Comparison of ENCODE assay signal across 8 cellular contexts in the genomic region with DNA sequence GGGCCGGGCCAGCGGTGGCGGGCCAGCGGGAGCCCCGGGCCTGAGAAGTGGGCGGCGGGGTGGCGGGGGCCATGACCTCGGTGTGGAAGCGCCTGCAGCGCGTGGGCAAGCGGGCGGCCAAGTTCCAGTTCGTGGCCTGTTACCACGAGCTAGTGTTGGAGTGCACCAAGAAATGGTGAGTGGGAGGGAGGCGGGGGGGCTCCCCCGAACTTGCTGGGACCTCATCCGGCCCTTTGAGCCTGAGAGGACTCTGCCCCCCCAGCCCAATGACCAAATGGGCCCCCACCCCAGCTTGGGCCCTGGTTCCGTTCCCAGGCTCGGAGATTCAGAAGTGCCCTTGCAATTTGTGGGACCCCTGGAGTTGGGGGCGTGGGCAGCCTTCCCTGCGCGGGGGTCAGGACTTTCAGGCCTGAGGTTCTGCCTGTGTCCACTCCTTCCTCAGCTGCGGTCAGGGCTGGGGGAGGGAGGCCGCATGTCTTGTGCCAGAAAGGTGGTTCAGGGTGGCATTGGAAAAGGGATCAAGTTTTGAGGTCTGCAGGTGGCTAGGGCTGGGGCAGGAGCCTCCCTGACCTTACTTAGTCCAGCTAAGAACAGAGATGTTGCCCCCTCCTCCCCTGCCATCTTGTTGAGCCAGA. TPM values are rescaled to one million over a fixed set of nuclear protein-coding genes. Genes with fewer than 3 reads are reported as not detected.
DNase-seq lines count a peak whose midpoint lies in the region; ATAC-seq and TF ChIP-seq lines count a peak whose summit lies in the region.

No MANE protein-coding gene starts in this region.

- H3K4me1 Mint-ChIP-seq in IgD-negative memory B cell, result peaks cover 21 to 36% (median 26%) of the 10 kb centered on the region in 3 donors

- H3K4me2 ChIP-seq in mammary epithelial cell (ENCODE audit: insufficient read depth, low read depth, low read length), result peak overlapping the region; percentile 97

- no CpG with 5 or more reads among the region's 26 CpGs for WGBS in mammary epithelial cell (ENCODE audit: low coverage, missing lambda C conversion rate)

- ATAC-seq in HG03108 (IDR thresholded peaks at IDR 0.05; ENCODE audit: unreplicated experiment), result no peak
- no peak for ATAC-seq in HG03432 (IDR thresholded peaks at IDR 0.05; ENCODE audit: unreplicated experiment)
- ATAC-seq in HG03025 (IDR thresholded peaks at IDR 0.05; ENCODE audit: low FRiP score, unreplicated experiment), result no peak

- in situ Hi-C loops in mammary epithelial cell (cut with MboI; ENCODE audit: low sequenced_read_pairs in 2 of 2), result no loop called here

- peak overlapping the region; percentile 92 to 97 (median 95) for H3K4me3 Mint-ChIP-seq in IgD-negative memory B cell

- H4K20me1 ChIP-seq in mammary epithelial cell (ENCODE audit: insufficient read depth, low read length), result no peaks in the 10 kb centered on the region

- dilution Hi-C loops in mammary epithelial cell (cut with HindIII; ENCODE audit: low sequenced_read_pairs), result no loop called here

- H3K4me1 ChIP-seq in mammary epithelial cell (ENCODE audit: insufficient read depth, low read length), result peaks cover 54% of the 10 kb centered on the region
- peaks cover 56 to 59% of the 10 kb centered on the region in 2 donors for H3K4me1 ChIP-seq in mucosa of rectum (ENCODE audit: control insufficient read depth in 2 of 2, insufficient read depth in 2 of 2, low read length in 2 of 2)

- intact Hi-C loops in mammary epithelial cell (cut with micrococcal nuclease), result no loop called here

- H3K4me3 ChIP-seq in mammary epithelial cell (replicated peaks in 1 of 3; ENCODE audit: insufficient read depth in 1 of 3, low read depth in 2 of 3, low read length in 3 of 3), result peak overlapping the region; percentile 49 to 68 (median 62)
- peak overlapping the region; percentile 66 to 79 for H3K4me3 ChIP-seq in mucosa of rectum (ENCODE audit: low read length in 2 of 2)

- H3K9ac ChIP-seq in mammary epithelial cell (ENCODE audit: insufficient read depth, low read length) (peak overlapping the region; percentile 50), mucosa of rectum (ENCODE audit: low read depth in 1 of 2, low read length in 2 of 2) (peak overlapping the region; percentile 85 to 87)

- H3K36me3 Mint-ChIP-seq in IgD-negative memory B cell, result no peaks in the 10 kb centered on the region

- no TSS peak for BruUV-seq in mammary epithelial cell (replicated peaks; lab: Mats Ljungman, UMichigan)

- CTCF ChIA-PET in mammary epithelial cell (lab: Charles Lee; ENCODE audit: low non-redundant PET), result no interaction called here

- TF ChIP-seq CTCF in 22Rv1 (IDR thresholded peaks at IDR 0.05) (no peak), mammary epithelial cell (conservative IDR thresholded peaks at IDR 0.05 in 1 of 2, IDR thresholded peaks at IDR 0.05 in 1 of 2; ENCODE audit: extremely low read depth in 1 of 2, insufficient read depth in 1 of 2, low read depth in 1 of 2, low read length in 2 of 2) (no peak)

- H3K9me3 Mint-ChIP-seq in IgD-negative memory B cell, result no peaks in the 10 kb centered on the region

- peak overlapping the region; percentile 92 to 99 (median 97) for H3K27ac Mint-ChIP-seq in IgD-negative memory B cell

- peak overlapping the region; percentile 7 for H2AFZ ChIP-seq in mammary epithelial cell (ENCODE audit: low read depth, low read length)

- H3K9me3 ChIP-seq in mammary epithelial cell (replicated peaks; ENCODE audit: insufficient read depth, low read length), result no peaks in the 10 kb centered on the region
- no peaks in the 10 kb centered on the region for H3K9me3 ChIP-seq in mucosa of rectum (ENCODE audit: control insufficient read depth in 2 of 2, low read length in 2 of 2)

- peaks cover 2% of the 10 kb centered on the region for H3K27me3 Mint-ChIP-seq in IgD-negative memory B cell

- peak overlapping the region; percentile 96 for H3K27ac ChIP-seq in 22Rv1
- no peak overlapping the region for H3K27ac ChIP-seq in mammary epithelial cell (ENCODE audit: insufficient read depth, low read depth, low read length)
- peak overlapping the region; percentile 81 to 90 for H3K27ac ChIP-seq in mucosa of rectum (ENCODE audit: low read depth in 2 of 2, low read length in 2 of 2)

- H3K27me3 ChIP-seq in mammary epithelial cell (ENCODE audit: insufficient read depth, low read length) (no peaks in the 10 kb centered on the region), mucosa of rectum (ENCODE audit: control insufficient read depth in 2 of 2, insufficient read depth in 2 of 2, low read length in 2 of 2) (no peaks in the 10 kb centered on the region)

- DNase-seq in mammary epithelial cell, result no peak
- DNase-seq in amygdala (lab: John Stamatoyannopoulos, UW), result no peak

- H3K36me3 ChIP-seq in mammary epithelial cell (ENCODE audit: insufficient read depth, low read length), result peaks cover 10% of the 10 kb centered on the region
- H3K36me3 ChIP-seq in mucosa of rectum (ENCODE audit: control insufficient read depth in 2 of 2, insufficient read depth in 2 of 2, low read length in 2 of 2), result peaks cover 12 to 21% of the 10 kb centered on the region in 2 donors

- peaks cover 41% of the 10 kb centered on the region for H3K79me2 ChIP-seq in mammary epithelial cell (ENCODE audit: insufficient read depth, low read length)

RNA-seq across cellular contexts. Expression of gene EHBP1L1, which starts 0.5 kb away (rescaled TPM):
- polyA plus RNA-seq in IgD-negative memory B cell (16.1 TPM), mammary epithelial cell (17.7 TPM)
- 10 to 100 TPM; 17.5 to 47.5 TPM for total RNA-seq in mammary epithelial cell
- 14.2 TPM for polyA minus RNA-seq in mammary epithelial cell

RNA-seq across cellular contexts. Expression of gene FAM89B, which starts 4.0 kb away (rescaled TPM):
- polyA plus RNA-seq in IgD-negative memory B cell, result 49.0 TPM
- 10 to 100 TPM; 21.2 to 35.1 TPM for total RNA-seq in mammary epithelial cell
- 26.0 TPM for polyA plus RNA-seq in mammary epithelial cell
- 27.4 TPM for polyA minus RNA-seq in mammary epithelial cell

RNA-seq across cellular contexts. Expression of gene ZNRD2, which starts 6.1 kb away (rescaled TPM):
- polyA plus RNA-seq in IgD-negative memory B cell (86.4 TPM), mammary epithelial cell (60.2 TPM)
- 10 to 100 TPM; 35.2 to 52.8 TPM for total RNA-seq in mammary epithelial cell
- polyA minus RNA-seq in mammary epithelial cell, result 6.7 TPM

RNA-seq across cellular contexts. Expression of gene LTBP3, which starts 18.2 kb away (rescaled TPM):
- polyA plus RNA-seq in IgD-negative memory B cell, result 37.4 TPM
- 10 to 100 TPM; 21.0 to 42.5 TPM for total RNA-seq in mammary epithelial cell
- polyA plus RNA-seq in mammary epithelial cell, result 46.5 TPM
- 38.3 TPM for polyA minus RNA-seq in mammary epithelial cell

RNA-seq across cellular contexts. Expression of gene KCNK7, which starts 19.3 kb away (rescaled TPM):
- polyA plus RNA-seq in IgD-negative memory B cell (not detected), mammary epithelial cell (0.20 TPM)
- total RNA-seq in mammary epithelial cell, result under 1 TPM; 0.17 to 0.24 TPM
- polyA minus RNA-seq in mammary epithelial cell, result 0.57 TPM
